Comparison of ENCODE assay signal across 19 cellular contexts in the genomic region with DNA sequence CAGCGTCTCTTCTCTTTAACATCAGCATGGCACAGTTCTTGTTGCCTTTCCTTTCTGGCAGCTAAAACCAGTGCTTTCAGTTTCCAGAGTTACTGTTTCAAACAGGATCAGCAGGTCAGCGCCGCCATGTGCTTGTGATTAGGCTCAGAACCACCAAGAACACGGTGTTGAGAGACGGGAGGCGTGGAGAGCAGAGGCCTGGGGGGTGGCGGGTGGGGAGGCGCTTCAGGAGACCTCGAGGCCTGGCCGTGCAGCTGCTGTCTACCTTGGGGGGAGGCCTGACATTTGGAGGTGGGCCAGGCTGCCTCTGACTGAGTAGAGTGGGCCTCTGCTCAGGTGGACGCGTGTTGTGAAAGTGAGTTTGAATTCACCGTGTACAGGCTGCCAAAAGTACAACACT. TPM values are rescaled to one million over a fixed set of nuclear protein-coding genes. Genes with fewer than 3 reads are reported as not detected.
DNase-seq lines count a peak whose midpoint lies in the region; ATAC-seq and TF ChIP-seq lines count a peak whose summit lies in the region.
"Had no signal": no experiment of that assay in that cellular context is flagged by ENCODE, and none has a peak within 500 bp of the region (broad histone marks: within the 10 kb centered on the region; RNA-seq: fewer than 3 reads in every experiment).

No MANE protein-coding gene starts in this region.

- DNase-seq in natural killer cell treated with Interleukin-12 subunit alpha and Interleukin-12 subunit beta and Interleukin-15 and Interleukin-18, amount 100 ng/mL, for 72 hours (ENCODE audit: low spot score), result no peak
- DNase-seq in natural killer cell (no peak), ascending aorta (ENCODE audit: low spot score in 2 of 2) (no peak), NCI-H446 treated with DMSO at 0.1 percent for 48 hours (lab: John Stamatoyannopoulos, UW) (no peak), adrenal gland (no peak)
- DNase-seq in activated effector memory CD4-positive, alpha-beta T cell treated with Interleukin-2 at 50 U/mL for 16 hours, result no peak
- DNase-seq: AML-193, DND-41, HFFc6, NCI-H1105 treated with DMSO at 0.1 percent for 48 hours, NCI-H1694, NCI-H2081 treated with DMSO at 0.1 percent for 48 hours, NCI-H510A treated with DMSO at 0.1 percent for 48 hours, NCI-H82, OCI-M1, SHP77 had no signal

- ATAC-seq in natural killer cell treated with Interleukin-12 subunit alpha and Interleukin-12 subunit beta and Interleukin-15 and Interleukin-18, amount 100 ng/mL, for 72 hours, result no peak
- ATAC-seq in natural killer cell, result no peak
- ATAC-seq: K562 had no signal

- no peaks in the 10 kb centered on the region for H3K9me3 Mint-ChIP-seq in natural killer cell treated with Interleukin-12 subunit alpha and Interleukin-12 subunit beta and Interleukin-15 and Interleukin-18, amount 100 ng/mL, for 72 hours
- H3K9me3 Mint-ChIP-seq in natural killer cell, result no peaks in the 10 kb centered on the region
- H3K9me3 Mint-ChIP-seq: HFFc6 had no signal

- peaks cover 19% of the 10 kb centered on the region for H3K36me3 Mint-ChIP-seq in natural killer cell treated with Interleukin-12 subunit alpha and Interleukin-12 subunit beta and Interleukin-15 and Interleukin-18, amount 100 ng/mL, for 72 hours
- no peaks in the 10 kb centered on the region for H3K36me3 Mint-ChIP-seq in natural killer cell

- H3K4me3 Mint-ChIP-seq in natural killer cell treated with Interleukin-12 subunit alpha and Interleukin-12 subunit beta and Interleukin-15 and Interleukin-18, amount 100 ng/mL, for 72 hours, result no peak overlapping the region
- no peak overlapping the region for H3K4me3 Mint-ChIP-seq in natural killer cell
- H3K4me3 Mint-ChIP-seq: HFFc6 had no signal

- no peak for TF ChIP-seq POLR2A in adrenal gland (IDR thresholded peaks at IDR 0.05)

- 87 to 95% (median 90%) methylated on average over 8 to 13 of the region's 13 CpGs for WGBS in adrenal gland, 4 donors

- H3K36me3 ChIP-seq in ascending aorta (peaks cover 99 to 100% of the 10 kb centered on the region in 2 donors), neutrophil (peaks cover 100% of the 10 kb centered on the region), adrenal gland (replicated peaks in 1 of 2) (peaks cover 0 to 85% of the 10 kb centered on the region in 2 donors)

- H3K4me3 ChIP-seq in ascending aorta, result no peak overlapping the region
- H3K4me3 ChIP-seq in neutrophil (ENCODE audit: low read depth in 1 of 2, low read length in 1 of 2), result no peak overlapping the region
- H3K4me3 ChIP-seq in adrenal gland, result no peak overlapping the region
- H3K4me3 ChIP-seq: K562 had no signal

- H3K4me1 ChIP-seq in ascending aorta (peaks cover 13 to 25% of the 10 kb centered on the region in 2 donors), neutrophil (ENCODE audit: control insufficient read depth in 1 of 2, insufficient read depth in 1 of 2, low read depth in 1 of 2, low read length in 1 of 2) (no peaks in the 10 kb centered on the region), adrenal gland (replicated peaks in 1 of 2) (no peaks in the 10 kb centered on the region)

- H3K27ac ChIP-seq in ascending aorta (peak overlapping the region; percentile 87 to 93), neutrophil (peak overlapping the region; percentile 43), adrenal gland (no peak overlapping the region)
- H3K27ac ChIP-seq: C4-2B had no signal

- intact Hi-C loops in natural killer cell (cut with micrococcal nuclease), result no loop called here
- intact Hi-C loops in ascending aorta (cut with DNase I), result loop anchor here (5.0 kb wide), 2 partner anchors 48 to 178 kb away; no protein-coding TSS in a partner anchor
- intact Hi-C loops in adrenal gland (cut with DNase I), result loop anchor here in 1 of 2 donors (10.0 kb wide), 1 partner anchor 160 kb away; no protein-coding TSS in a partner anchor

- no peaks in the 10 kb centered on the region for H3K27me3 Mint-ChIP-seq in natural killer cell treated with Interleukin-12 subunit alpha and Interleukin-12 subunit beta and Interleukin-15 and Interleukin-18, amount 100 ng/mL, for 72 hours
- no peaks in the 10 kb centered on the region for H3K27me3 Mint-ChIP-seq in natural killer cell (ENCODE audit: low read depth in 2 of 2)

- no peak for TF ChIP-seq CTCF in natural killer cell (IDR thresholded peaks at IDR 0.05)
- no peak for TF ChIP-seq CTCF in ascending aorta (IDR thresholded peaks at IDR 0.05)
- no peak for TF ChIP-seq CTCF in neutrophil (IDR thresholded peaks at IDR 0.05)
- TF ChIP-seq CTCF in adrenal gland (IDR thresholded peaks at IDR 0.05), result no peak

- H3K27me3 ChIP-seq in ascending aorta (no peaks in the 10 kb centered on the region), neutrophil (no peaks in the 10 kb centered on the region), adrenal gland (no peaks in the 10 kb centered on the region)

- no peaks in the 10 kb centered on the region for H3K9me3 ChIP-seq in ascending aorta
- no peaks in the 10 kb centered on the region for H3K9me3 ChIP-seq in neutrophil
- no peaks in the 10 kb centered on the region for H3K9me3 ChIP-seq in adrenal gland (replicated peaks in 1 of 3)

- H3K27ac Mint-ChIP-seq in natural killer cell treated with Interleukin-12 subunit alpha and Interleukin-12 subunit beta and Interleukin-15 and Interleukin-18, amount 100 ng/mL, for 72 hours, result peak overlapping the region; percentile 36 to 81
- no peak overlapping the region for H3K27ac Mint-ChIP-seq in natural killer cell
- H3K27ac Mint-ChIP-seq: HFFc6 had no signal

- peaks cover 6 to 20% of the 10 kb centered on the region in 2 donors for H3K4me1 Mint-ChIP-seq in natural killer cell treated with Interleukin-12 subunit alpha and Interleukin-12 subunit beta and Interleukin-15 and Interleukin-18, amount 100 ng/mL, for 72 hours (ENCODE audit: low read depth in 2 of 2)
- H3K4me1 Mint-ChIP-seq in natural killer cell, result no peaks in the 10 kb centered on the region

RNA-seq across cellular contexts. Expression of a gene that starts 22.0 kb away (rescaled TPM):
- 100 to 1,000 TPM; 190 to 256 TPM for total RNA-seq in natural killer cell treated with Interleukin-12 subunit alpha and Interleukin-12 subunit beta and Interleukin-15 and Interleukin-18, amount 100 ng/mL, for 72 hours
- total RNA-seq in natural killer cell (10 to 100 TPM; 33.4 to 59.7 (median 39.0) TPM), ascending aorta (68.0 TPM), adrenal gland (10 to 100 TPM; 14.9 to 72.4 (median 37.0) TPM)
- polyA plus RNA-seq in adrenal gland, result 10 to 100 TPM in 2 of 3 donors, 1 to 10 TPM in 1; 8.4 to 20.8 (median 13.1) TPM

Comparison
In these comparisons a context has a peak if more than half of its experiments do, and no peak if none do; other contexts are left out.
1. H3K27ac Mint-ChIP-seq: peak in natural killer cell treated with Interleukin-12 subunit alpha and Interleukin-12 subunit beta and Interleukin-15 and Interleukin-18, amount 100 ng/mL, for 72 hours (2 of 2); none in natural killer cell (0 of 2).
2. H3K27ac ChIP-seq: peak in ascending aorta (2 of 2) and neutrophil (single experiment); none in adrenal gland (0 of 5).